1 cellular context compared by ENCODE assay signal in genomic region chr1:110341872-110342331, GRCh38.
TF ChIP-seq lines count a peak whose summit lies in the region.

No MANE protein-coding gene starts in this region.

TF ChIP-seq in K562, 482 proteins besides CTCF, POLR2A, EP300 and RAD21 (continued from another document):
- no peak; the same call in 1 of the 2 replicates for TF ChIP-seq NKRF (IDR thresholded peaks at IDR 0.05; ENCODE audit: borderline replicate concordance)
- TF ChIP-seq KDM5B (IDR thresholded peaks at IDR 0.05; ENCODE audit: insufficient replicate concordance, low read depth, low read length) = peak; percentile 70
- TF ChIP-seq NONO (IDR thresholded peaks at IDR 0.05; ENCODE audit: low read depth in 2 of 2, low read length in 1 of 2) = no peak
- 0 out of 2 replicates have a peak, but pooled peaks have one; percentile 44 for TF ChIP-seq ZBTB1 (CRISPR knock-in tag; IDR thresholded peaks at IDR 0.05; ENCODE audit: borderline replicate concordance, low read depth)
- no peak for TF ChIP-seq ZNF407 (IDR thresholded peaks at IDR 0.05; ENCODE audit: low read depth)
- no peak for TF ChIP-seq ATF1 (CRISPR knock-in tag; IDR thresholded peaks at IDR 0.05)
- TF ChIP-seq ATF1 (tag; IDR thresholded peaks at IDR 0.05) = no peak
- TF ChIP-seq SAP30 (IDR thresholded peaks at IDR 0.05; ENCODE audit: borderline replicate concordance, insufficient read depth, low read depth, low read length, poor library complexity, severe bottlenecking) = peak; percentile 26
- no peak for TF ChIP-seq PTRF (tag; IDR thresholded peaks at IDR 0.05)
- no peak for TF ChIP-seq ZC3H4 (CRISPR knock-in tag; IDR thresholded peaks at IDR 0.05; ENCODE audit: borderline replicate concordance)
- TF ChIP-seq ZNF12 (CRISPR knock-in tag; IDR thresholded peaks at IDR 0.05) = no peak
- no peak for TF ChIP-seq TRIM28 (IDR thresholded peaks at IDR 0.05)
- no peak for TF ChIP-seq E2F8 (IDR thresholded peaks at IDR 0.05; ENCODE audit: low read depth, partially characterized antibody)
- TF ChIP-seq TCF7 (IDR thresholded peaks at IDR 0.05; ENCODE audit: borderline replicate concordance) = 0 out of 2 replicates have a peak, but pooled peaks have one; percentile 49
- no peak for TF ChIP-seq NELFE (IDR thresholded peaks at IDR 0.05; ENCODE audit: insufficient read depth, insufficient read length)
- TF ChIP-seq LARP7 (IDR thresholded peaks at IDR 0.05) = no peak
